In the genomic region with DNA sequence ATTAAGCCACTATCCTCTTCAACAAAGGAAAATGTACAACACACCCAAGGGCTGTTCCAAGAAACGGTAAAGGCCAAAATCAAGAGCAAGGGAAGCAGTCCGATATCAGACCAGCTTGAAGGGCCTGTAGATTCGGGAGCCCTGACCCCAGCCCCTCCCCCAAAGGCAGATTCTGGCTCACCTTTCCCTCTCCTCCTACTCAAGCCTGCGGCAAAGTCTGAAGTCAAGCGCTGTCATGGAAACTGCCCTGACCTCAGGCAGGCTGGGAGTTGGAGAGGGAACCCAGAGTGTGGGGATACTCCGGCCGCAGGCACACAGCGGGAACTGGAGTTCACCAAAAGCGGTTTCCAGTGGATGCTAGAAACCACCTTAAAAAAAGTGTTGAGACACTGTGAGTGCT, we compare ENCODE assay signal across 11 cellular contexts.
DNase-seq lines count a peak whose midpoint lies in the region; ATAC-seq and TF ChIP-seq lines count a peak whose summit lies in the region.
"Had no signal": no experiment of that assay in that cellular context is flagged by ENCODE, and none has a peak within 500 bp of the region (broad histone marks: within the 10 kb centered on the region; RNA-seq: fewer than 3 reads in every experiment).

No MANE protein-coding gene starts in this region.

- H3K36me3 ChIP-seq in RWPE2 (ENCODE audit: low read depth): peaks cover 71% of the 10 kb centered on the region

- peaks cover 21% of the 10 kb centered on the region for H3K4me1 Mint-ChIP-seq in activated naive CD4-positive, alpha-beta T cell treated with anti-CD3 and anti-CD28 coated beads, Interleukin-2, amount 50 U/mL, for 24 hours
- H3K4me1 Mint-ChIP-seq in stimulated activated naive B cell treated with anti-CD40 and anti-IgM and Interleukin-4, amounts not matched to agents 10 μg/mL and 1 μg/mL and 100 μg/mL, for 72 hours: peaks cover 20 to 41% of the 10 kb centered on the region in 2 donors

- H3K9me3 Mint-ChIP-seq in activated naive CD4-positive, alpha-beta T cell treated with anti-CD3 and anti-CD28 coated beads, Interleukin-2, amount 50 U/mL, for 24 hours: no peaks in the 10 kb centered on the region
- no peaks in the 10 kb centered on the region for H3K9me3 Mint-ChIP-seq in stimulated activated naive B cell treated with anti-CD40 and anti-IgM and Interleukin-4, amounts not matched to agents 10 μg/mL and 1 μg/mL and 100 μg/mL, for 72 hours
- H3K9me3 Mint-ChIP-seq: CD14-positive monocyte had no signal

- H3K9me3 ChIP-seq in RWPE2 (ENCODE audit: severe bottlenecking): peaks cover 1% of the 10 kb centered on the region

- no peaks in the 10 kb centered on the region for H3K27me3 ChIP-seq in RWPE2 (ENCODE audit: insufficient read depth, poor library complexity, severe bottlenecking)

- H3K27ac ChIP-seq in RWPE2 (ENCODE audit: poor library complexity, severe bottlenecking) (peak overlapping the region; percentile 79), substantia nigra (ENCODE audit: low read depth, low read length, poor library complexity, severe bottlenecking) (no peak overlapping the region)

- H3K4me1 ChIP-seq in RWPE2 (ENCODE audit: insufficient read depth, poor library complexity, severe bottlenecking): peaks cover 4% of the 10 kb centered on the region

- TF ChIP-seq CTCF in RWPE2 (IDR thresholded peaks at IDR 0.05; ENCODE audit: poor library complexity, severe bottlenecking): no peak
- no peak for TF ChIP-seq CTCF in epithelial cell of esophagus (IDR thresholded peaks at IDR 0.05; ENCODE audit: insufficient read depth, low read depth, low read length, missing control alignments)

- no peaks in the 10 kb centered on the region for H3K27me3 Mint-ChIP-seq in activated naive CD4-positive, alpha-beta T cell treated with anti-CD3 and anti-CD28 coated beads, Interleukin-2, amount 50 U/mL, for 24 hours
- H3K27me3 Mint-ChIP-seq in stimulated activated naive B cell treated with anti-CD40 and anti-IgM and Interleukin-4, amounts not matched to agents 10 μg/mL and 1 μg/mL and 100 μg/mL, for 72 hours: no peaks in the 10 kb centered on the region

- H3K36me3 Mint-ChIP-seq in activated naive CD4-positive, alpha-beta T cell treated with anti-CD3 and anti-CD28 coated beads, Interleukin-2, amount 50 U/mL, for 24 hours: peaks cover 15% of the 10 kb centered on the region
- H3K36me3 Mint-ChIP-seq in stimulated activated naive B cell treated with anti-CD40 and anti-IgM and Interleukin-4, amounts not matched to agents 10 μg/mL and 1 μg/mL and 100 μg/mL, for 72 hours: peaks cover 42% of the 10 kb centered on the region in 2 donors

- no peak for DNase-seq in activated naive CD4-positive, alpha-beta T cell treated with anti-CD3 and anti-CD28 coated beads, Interleukin-2, amount 50 U/mL, for 16 hours
- DNase-seq in RWPE2 (ENCODE audit: low spot score) (no peak), epithelial cell of esophagus (ENCODE audit: low read depth) (no peak), EL (no peak), substantia nigra (lab: John Stamatoyannopoulos, UW) (no peak)
- no peak for DNase-seq in stimulated activated naive B cell treated with anti-CD40 and anti-IgM and Interleukin-4, amounts not matched to agents 10 μg/mL and 1 μg/mL and 100 μg/mL, for 72 hours
- DNase-seq: erythroblast, GOT3 had no signal

- peak overlapping the region; percentile 89 for H3K4me3 Mint-ChIP-seq in activated naive CD4-positive, alpha-beta T cell treated with anti-CD3 and anti-CD28 coated beads, Interleukin-2, amount 50 U/mL, for 24 hours
- H3K4me3 Mint-ChIP-seq in stimulated activated naive B cell treated with anti-CD40 and anti-IgM and Interleukin-4, amounts not matched to agents 10 μg/mL and 1 μg/mL and 100 μg/mL, for 72 hours: peak overlapping the region; percentile 95 to 98

- H3K27ac Mint-ChIP-seq in activated naive CD4-positive, alpha-beta T cell treated with anti-CD3 and anti-CD28 coated beads, Interleukin-2, amount 50 U/mL, for 24 hours: no peak overlapping the region
- H3K27ac Mint-ChIP-seq in stimulated activated naive B cell treated with anti-CD40 and anti-IgM and Interleukin-4, amounts not matched to agents 10 μg/mL and 1 μg/mL and 100 μg/mL, for 72 hours: peak overlapping the region; percentile 47

- ATAC-seq in RWPE2 (ENCODE audit: low read depth): no peak
- no peak for ATAC-seq in stimulated activated naive B cell treated with anti-CD40 and anti-IgM and Interleukin-4, amounts not matched to agents 10 μg/mL and 1 μg/mL and 100 μg/mL, for 72 hours (replicated peaks)
- ATAC-seq in GM21723 (IDR thresholded peaks at IDR 0.05; ENCODE audit: unreplicated experiment): no peak

- no peak overlapping the region for H3K4me3 ChIP-seq in RWPE2 (ENCODE audit: severe bottlenecking)
- peak overlapping the region; percentile 70 for H3K4me3 ChIP-seq in epithelial cell of esophagus (ENCODE audit: low read length)
